Comparison of ENCODE assay signal across 16 cellular contexts in the genomic region with DNA sequence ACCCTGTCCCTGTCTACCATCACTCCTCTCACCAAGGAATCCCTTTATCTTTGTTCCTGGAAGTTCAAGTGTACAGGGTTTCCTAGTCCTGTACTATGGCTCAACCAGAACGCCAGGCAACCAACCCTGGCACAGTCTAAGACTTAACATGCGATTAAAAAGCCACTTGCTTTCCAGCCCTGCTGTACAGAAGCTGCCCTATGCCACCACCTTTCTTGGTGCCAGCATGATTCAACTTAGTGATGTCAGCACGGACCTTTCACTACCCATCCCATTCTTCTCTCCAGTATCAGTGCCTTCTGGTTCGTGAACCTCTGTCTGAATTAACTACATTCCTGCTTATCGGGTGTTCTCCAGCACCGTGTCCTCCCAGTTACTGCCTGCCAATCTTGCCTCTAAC.
A peak's percentile ranks its signal among the peaks of the same experiment; 100 is the strongest.
DNase-seq lines count a peak whose midpoint lies in the region; ATAC-seq, FAIRE-seq and TF ChIP-seq lines count a peak whose summit lies in the region.
"Had no signal": no experiment of that assay in that cellular context is flagged by ENCODE, and none has a peak within 500 bp of the region (broad histone marks: within the 10 kb centered on the region; RNA-seq: fewer than 3 reads in every experiment).

No MANE protein-coding gene starts in this region.

- BruUV-seq in HepG2 (replicated peaks; lab: Mats Ljungman, UMichigan), result no TSS peak

- CTCF ChIA-PET in HepG2 (lab: Yijun Ruan, JAX; ENCODE audit: low intra/inter-chr PET ratio, low total read pairs), result no interaction called here
- CTCF ChIA-PET in activated naive CD4-positive, alpha-beta T cell treated with anti-CD3 and anti-CD28 coated beads for 36 hours (lab: Charles Lee), result no interaction called here

- H3K36me3 Mint-ChIP-seq in activated naive CD4-positive, alpha-beta T cell treated with anti-CD3 and anti-CD28 coated beads for 36 hours (ENCODE audit: low read depth), result peaks cover 2% of the 10 kb centered on the region
- H3K36me3 Mint-ChIP-seq: CD14-positive monocyte had no signal

- no peaks in the 10 kb centered on the region for H3K4me1 ChIP-seq in right lobe of liver
- H3K4me1 ChIP-seq in HepG2 (ENCODE audit: insufficient read depth, low read length), result no peaks in the 10 kb centered on the region
- peaks cover 9% of the 10 kb centered on the region for H3K4me1 ChIP-seq in right cardiac atrium (ENCODE audit: control insufficient read depth, insufficient read depth, low read length)

- no peak for TF ChIP-seq RAD21 in HepG2 (CRISPR knock-in tag; IDR thresholded peaks at IDR 0.05)

- H3K36me3 ChIP-seq in right lobe of liver, result no peaks in the 10 kb centered on the region
- no peaks in the 10 kb centered on the region for H3K36me3 ChIP-seq in HepG2 (replicated peaks in 1 of 2; ENCODE audit: control insufficient read depth in 1 of 2, insufficient read depth in 2 of 2, low read length in 2 of 2)
- H3K36me3 ChIP-seq in bronchial epithelial cell (ENCODE audit: control insufficient read depth, insufficient read depth, low read length), result no peaks in the 10 kb centered on the region

- no peaks in the 10 kb centered on the region for H3K27me3 Mint-ChIP-seq in activated naive CD4-positive, alpha-beta T cell treated with anti-CD3 and anti-CD28 coated beads for 36 hours (ENCODE audit: low read depth)

- in situ Hi-C loops in HepG2 (cut with HindIII; ENCODE audit: extremely low pct_ligation_motif_present, low pct_unique_long_range_greater_than_20kb), result no loop called here

- H3K9ac ChIP-seq in HepG2 (ENCODE audit: insufficient read depth, low read depth, low read length), result no peak overlapping the region

- no peak overlapping the region for H3K4me3 Mint-ChIP-seq in activated naive CD4-positive, alpha-beta T cell treated with anti-CD3 and anti-CD28 coated beads for 36 hours
- H3K4me3 Mint-ChIP-seq: CD14-positive monocyte had no signal

- 72% methylated on average over 3 of the region's 6 CpGs for WGBS in right lobe of liver (ENCODE audit: insufficient coverage, low coverage, low lambda C conversion rate, missing lambda C conversion rate)
- whole genome bisulfite sequencing in HepG2 (ENCODE audit: low lambda C conversion rate), result 42% methylated on average over 6 of the region's 6 CpGs
- 52% methylated on average over 6 of the region's 6 CpGs for WGBS in right cardiac atrium

- H3K4me2 ChIP-seq in HepG2 (ENCODE audit: low read depth, low read length), result no peak overlapping the region

- TF ChIP-seq POLR2A in right lobe of liver (IDR thresholded peaks at IDR 0.05), result no peak
- TF ChIP-seq POLR2A in HepG2 (IDR thresholded peaks at IDR 0.05; ENCODE audit: insufficient read depth in 1 of 2, low read depth in 2 of 2, low read length in 2 of 2), result no peak

- H3K9me3 ChIP-seq in right lobe of liver (no peaks in the 10 kb centered on the region), HepG2 (ENCODE audit: low read length) (no peaks in the 10 kb centered on the region), right cardiac atrium (ENCODE audit: control insufficient read depth, low read length) (no peaks in the 10 kb centered on the region)

- no peaks in the 10 kb centered on the region for H3K9me3 Mint-ChIP-seq in activated naive CD4-positive, alpha-beta T cell treated with anti-CD3 and anti-CD28 coated beads for 36 hours

- no peak overlapping the region for H3K27ac Mint-ChIP-seq in activated naive CD4-positive, alpha-beta T cell treated with anti-CD3 and anti-CD28 coated beads for 36 hours
- H3K27ac Mint-ChIP-seq: CD14-positive monocyte had no signal

- H3K4me1 Mint-ChIP-seq in activated naive CD4-positive, alpha-beta T cell treated with anti-CD3 and anti-CD28 coated beads for 36 hours (ENCODE audit: low read depth), result peaks cover 27% of the 10 kb centered on the region
- H3K4me1 Mint-ChIP-seq: CD14-positive monocyte had no signal

- no peaks in the 10 kb centered on the region for H3K79me2 ChIP-seq in HepG2 (ENCODE audit: insufficient read depth, low read length)

- TF ChIP-seq CTCF in right lobe of liver (IDR thresholded peaks at IDR 0.05) (no peak), HepG2 (CRISPR knock-in tag; IDR thresholded peaks at IDR 0.05) (no peak), bronchial epithelial cell (IDR thresholded peaks at IDR 0.05; ENCODE audit: insufficient read depth, low read length, severe bottlenecking) (no peak), coronary artery (IDR thresholded peaks at IDR 0.05) (no peak)

- TF ChIP-seq EP300 in HepG2 (IDR thresholded peaks at IDR 0.05; ENCODE audit: low read depth in 2 of 2, low read length in 2 of 2) (no peak), HepG2 (CRISPR knock-in tag; IDR thresholded peaks at IDR 0.05; ENCODE audit: borderline replicate concordance) (no peak)

- H3K4me3 ChIP-seq in right lobe of liver (no peak overlapping the region), HepG2 (replicated peaks in 1 of 3; ENCODE audit: insufficient read depth in 1 of 3, low read depth in 2 of 3, low read length in 3 of 3) (no peak overlapping the region), bronchial epithelial cell (ENCODE audit: low read depth, low read length) (no peak overlapping the region), right cardiac atrium (ENCODE audit: low read length) (no peak overlapping the region), coronary artery (no peak overlapping the region)
- H3K4me3 ChIP-seq: SK-N-MC had no signal

- DNase-seq in right lobe of liver (no peak), HepG2 (ENCODE audit: low spot score) (no peak), bronchial epithelial cell (ENCODE audit: low read depth) (no peak), right cardiac atrium (peak in 2 of 3 donors; percentile 38 to 50), coronary artery (ENCODE audit: low spot score) (no peak), T-helper 9 cell (no peak)
- no peak for DNase-seq in activated naive CD4-positive, alpha-beta T cell treated with anti-CD3 and anti-CD28 coated beads for 36 hours
- DNase-seq: COR-L47, NCI-H1092, NCI-H146, NCI-H2081, NCI-H510A, NCI-H82 had no signal

- ATAC-seq in right lobe of liver (peak in 3 of 4 donors; percentile 22 to 23 (median 22)), HepG2 (no peak), right cardiac atrium (peak; percentile 84 to 90), GM21390 (IDR thresholded peaks at IDR 0.05; ENCODE audit: unreplicated experiment) (no peak)

- FAIRE-seq in HepG2 (lab: Jason Lieb, UNC), result no peak
- peak; percentile 52 for FAIRE-seq in bronchial epithelial cell (lab: Jason Lieb, UNC)

- H3K27ac ChIP-seq in right lobe of liver (no peak overlapping the region), HepG2 (ENCODE audit: extremely low read length, insufficient read depth, low read length) (no peak overlapping the region), right cardiac atrium (ENCODE audit: low read length) (no peak overlapping the region), coronary artery (no peak overlapping the region)
- H3K27ac ChIP-seq: SK-N-MC had no signal

- H3K27me3 ChIP-seq in right lobe of liver (no peaks in the 10 kb centered on the region), HepG2 (ENCODE audit: control insufficient read depth in 1 of 2, insufficient read depth in 2 of 2, low read length in 2 of 2) (no peaks in the 10 kb centered on the region), bronchial epithelial cell (ENCODE audit: control insufficient read depth, insufficient read depth, low read length) (no peaks in the 10 kb centered on the region), right cardiac atrium (ENCODE audit: control insufficient read depth, insufficient read depth) (no peaks in the 10 kb centered on the region)

- POLR2A ChIA-PET in HepG2 (lab: Yijun Ruan, JAX), result no interaction called here

- intact Hi-C loops in right lobe of liver (cut with DNase I) (no loop called here), HepG2 (cut with micrococcal nuclease; ENCODE audit: unreplicated experiment) (no loop called here), right cardiac atrium (cut with DNase I) (no loop called here)
- intact Hi-C loops in activated naive CD4-positive, alpha-beta T cell treated with anti-CD3 and anti-CD28 coated beads for 36 hours (cut with micrococcal nuclease), result no loop called here

- H4K20me1 ChIP-seq in HepG2 (ENCODE audit: insufficient read depth, low read length), result no peaks in the 10 kb centered on the region

- no peak overlapping the region for H2AFZ ChIP-seq in HepG2 (ENCODE audit: low read length)

TF ChIP-seq in HepG2, 621 proteins besides CTCF, POLR2A, EP300 and RAD21:
- TF ChIP-seq HIVEP1 (CRISPR knock-in tag; IDR thresholded peaks at IDR 0.05) (no peak), TCF7 (IDR thresholded peaks at IDR 0.05; ENCODE audit: low read depth) (no peak), FOXM1 (CRISPR knock-in tag; IDR thresholded peaks at IDR 0.05) (no peak), RBM22 (optimal IDR thresholded peaks at IDR 0.05; ENCODE audit: low read length) (no peak), FOXJ3 (CRISPR knock-in tag; IDR thresholded peaks at IDR 0.05; ENCODE audit: borderline replicate concordance) (no peak), TRIM24 (CRISPR knock-in tag; IDR thresholded peaks at IDR 0.05) (no peak)

Comparison
In these comparisons a context has a peak if more than half of its experiments do, and no peak if none do; other contexts are left out.
1. ATAC-seq: peak in right lobe of liver (3 of 4) and right cardiac atrium (2 of 2); none in HepG2 (single experiment) and GM21390 (single experiment).
2. DNase-seq: peak in right cardiac atrium (2 of 3); none in right lobe of liver (0 of 3), HepG2 (single experiment), bronchial epithelial cell (single experiment), coronary artery (single experiment), T-helper 9 cell (single experiment) and activated naive CD4-positive, alpha-beta T cell treated with anti-CD3 and anti-CD28 coated beads for 36 hours (single experiment).